In the genomic region with DNA sequence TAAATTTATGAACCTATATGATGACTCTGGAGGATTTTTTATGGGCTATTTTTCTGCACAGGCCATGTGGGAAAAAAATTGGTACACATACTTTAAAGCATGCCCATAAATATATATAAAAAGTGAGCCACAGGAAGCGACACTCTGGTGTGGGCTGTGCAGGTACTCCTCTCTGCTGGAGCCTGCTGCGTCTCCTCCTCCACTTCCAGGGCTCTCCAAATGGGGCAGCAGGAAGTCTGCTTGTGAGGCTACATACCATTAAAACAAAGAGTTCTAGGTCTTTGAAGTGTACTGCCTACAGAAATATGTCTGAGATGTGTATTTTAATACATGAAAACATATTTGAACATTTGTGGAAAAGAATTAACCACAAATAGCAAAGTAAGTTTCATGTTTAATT, we compare ENCODE assay signal across 23 cellular contexts.
"Had no signal": no experiment of that assay in that cellular context is flagged by ENCODE, and none has a peak within 500 bp of the region (broad histone marks: within the 10 kb centered on the region; RNA-seq: fewer than 3 reads in every experiment).

No MANE protein-coding gene starts in this region.

- H3K36me3 Mint-ChIP-seq: naive B cell; natural killer cell treated with Interleukin-12 subunit alpha and Interleukin-12 subunit beta and Interleukin-15 and Interleukin-18, amount 100 ng/mL, for 72 hours had no signal

- H3K27me3 ChIP-seq: gastroesophageal sphincter, heart left ventricle, hepatocyte, neutrophil, right lobe of liver, tibial nerve, upper lobe of left lung had no signal

- H3K4me3 Mint-ChIP-seq: effector memory CD8-positive, alpha-beta T cell; natural killer cell treated with Interleukin-12 subunit alpha and Interleukin-12 subunit beta and Interleukin-15 and Interleukin-18, amount 100 ng/mL, for 72 hours; neural crest cell; stimulated activated naive B cell treated with anti-CD40 and anti-IgM and Interleukin-4, amounts not matched to agents 10 μg/mL and 1 μg/mL and 100 μg/mL, for 72 hours; stimulated activated naive CD8-positive, alpha-beta T cell treated with anti-CD3 and anti-CD28 coated beads, Interleukin-15, Interleukin-2, amounts not matched to agents 100 ng/mL and 50 ng/mL, for 24 hours had no signal

- H3K9me3 ChIP-seq: gastroesophageal sphincter, heart left ventricle, lower lobe of right lung, neutrophil, right lobe of liver, thoracic aorta, tibial nerve, upper lobe of left lung had no signal

- H3K36me3 ChIP-seq: gastroesophageal sphincter, heart left ventricle, lower lobe of right lung, neutrophil, right lobe of liver, thoracic aorta, tibial nerve, upper lobe of left lung had no signal

- H3K27ac Mint-ChIP-seq: effector memory CD8-positive, alpha-beta T cell; natural killer cell treated with Interleukin-12 subunit alpha and Interleukin-12 subunit beta and Interleukin-15 and Interleukin-18, amount 100 ng/mL, for 72 hours; stimulated activated naive B cell treated with anti-CD40 and anti-IgM and Interleukin-4, amounts not matched to agents 10 μg/mL and 1 μg/mL and 100 μg/mL, for 72 hours; stimulated activated naive CD8-positive, alpha-beta T cell treated with anti-CD3 and anti-CD28 coated beads, Interleukin-15, Interleukin-2, amounts not matched to agents 100 ng/mL and 50 ng/mL, for 24 hours had no signal

- H3K27me3 Mint-ChIP-seq: effector memory CD8-positive, alpha-beta T cell; naive B cell; natural killer cell treated with Interleukin-12 subunit alpha and Interleukin-12 subunit beta and Interleukin-15 and Interleukin-18, amount 100 ng/mL, for 72 hours; progenitor cell of endocrine pancreas; stimulated activated naive B cell treated with anti-CD40 and anti-IgM and Interleukin-4, amounts not matched to agents 10 μg/mL and 1 μg/mL and 100 μg/mL, for 72 hours; stimulated activated naive CD8-positive, alpha-beta T cell treated with anti-CD3 and anti-CD28 coated beads, Interleukin-15, Interleukin-2, amounts not matched to agents 100 ng/mL and 50 ng/mL, for 24 hours had no signal

- H3K27ac ChIP-seq: gastroesophageal sphincter, heart left ventricle, hepatocyte, lower lobe of right lung, neutrophil, parathyroid adenoma, right lobe of liver, thoracic aorta, tibial nerve, upper lobe of left lung had no signal

- DNase-seq: cortex of kidney; effector memory CD8-positive, alpha-beta T cell; foreskin fibroblast; heart left ventricle; left ventricle myocardium superior; lower lobe of right lung; naive B cell; right lobe of liver; small intestine; stimulated activated CD4-positive, alpha-beta T cell treated with anti-CD3 and anti-CD28 coated beads, Interleukin-15, amount 100 ng/mL, for 24 hours; stimulated activated CD4-positive, alpha-beta T cell treated with anti-CD3 and anti-CD28 coated beads, Interleukin-2, amount 100 ng/mL, for 48 hours; stimulated activated naive B cell treated with anti-CD40 and anti-IgM and Interleukin-4, amounts not matched to agents 10 μg/mL and 1 μg/mL and 100 μg/mL, for 72 hours; upper lobe of left lung had no signal

- ATAC-seq: effector memory CD8-positive, alpha-beta T cell; gastroesophageal sphincter; heart left ventricle; left ventricle myocardium superior; lower lobe of right lung; natural killer cell treated with Interleukin-12 subunit alpha and Interleukin-12 subunit beta and Interleukin-15 and Interleukin-18, amount 100 ng/mL, for 72 hours; right lobe of liver; stimulated activated naive B cell treated with anti-CD40 and anti-IgM and Interleukin-4, amounts not matched to agents 10 μg/mL and 1 μg/mL and 100 μg/mL, for 72 hours had no signal

- H3K4me3 ChIP-seq: gastroesophageal sphincter, heart left ventricle, hepatocyte, lower lobe of right lung, right lobe of liver, thoracic aorta, tibial nerve, upper lobe of left lung had no signal

- H3K4me1 ChIP-seq: lower lobe of right lung, right lobe of liver, upper lobe of left lung had no signal
